ENCODE assay signal across 8 cellular contexts in the genomic region with DNA sequence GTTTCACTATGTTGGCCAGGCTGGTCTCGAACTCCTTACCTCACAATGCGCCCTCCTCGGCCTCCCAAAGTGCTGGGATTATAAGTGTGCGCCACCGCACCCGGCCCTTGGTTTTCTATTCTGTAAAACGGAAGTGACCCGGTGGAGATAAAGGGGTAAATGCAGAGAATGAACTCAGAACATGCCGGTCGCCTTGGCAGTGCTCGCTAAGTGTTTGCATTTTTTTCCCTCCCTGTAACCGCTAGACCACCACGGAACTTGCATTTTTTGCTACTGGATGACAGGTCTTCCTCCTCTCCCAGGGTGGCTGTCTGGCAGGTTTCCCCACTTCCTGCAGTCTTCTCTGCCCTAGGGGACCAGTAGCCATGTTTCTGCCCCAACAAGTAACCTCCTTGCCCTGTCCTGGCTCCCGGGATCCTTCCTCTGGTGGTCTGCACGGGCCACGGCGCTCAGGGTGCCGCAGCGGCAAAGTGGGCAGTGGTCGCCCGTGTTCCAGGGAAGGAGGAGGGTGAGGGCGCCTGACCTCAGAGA. TPM values are rescaled to one million over a fixed set of nuclear protein-coding genes. Genes with fewer than 3 reads are reported as not detected.
DNase-seq lines count a peak whose midpoint lies in the region; TF ChIP-seq lines count a peak whose summit lies in the region.

No MANE protein-coding gene starts in this region.

- no peaks in the 10 kb centered on the region for H4K20me1 ChIP-seq in OCI-LY7 (ENCODE audit: insufficient read depth, low read length)

- BruUV-seq in OCI-LY7 (replicated peaks; lab: Mats Ljungman, UMichigan): no TSS peak

- CTCF ChIA-PET in OCI-LY7 (lab: Charles Lee; ENCODE audit: unreplicated experiment): interaction anchor here (0.5 kb wide), 1 partner anchor 12 kb away, joined by 3 read pairs; no protein-coding TSS in a partner anchor

- POLR2A ChIA-PET in OCI-LY7 (lab: Charles Lee): interaction anchor here (1.0 kb wide), 1 partner anchor 11 kb away, joined by 3 read pairs; no protein-coding TSS in a partner anchor

- H3K36me3 ChIP-seq in OCI-LY7 (ENCODE audit: insufficient read depth, low read length) (no peaks in the 10 kb centered on the region), colonic mucosa (no peaks in the 10 kb centered on the region), prostate gland (no peaks in the 10 kb centered on the region)

- intact Hi-C loops in OCI-LY7 (cut with micrococcal nuclease; ENCODE audit: unreplicated experiment): loop anchor here (10.0 kb wide), 2 partner anchors 442 to 1032 kb away; a partner anchor contains a TSS
- intact Hi-C loops in colonic mucosa (cut with DNase I): loop anchor here (10.0 kb wide), 1 partner anchor 1032 kb away; no protein-coding TSS in a partner anchor
- intact Hi-C loops in prostate gland (cut with DNase I): loop anchor here (10.0 kb wide), 1 partner anchor 292 kb away; no protein-coding TSS in a partner anchor

- no peaks in the 10 kb centered on the region for H3K9me2 ChIP-seq in OCI-LY7 (ENCODE audit: insufficient read depth, low read length)

- H3K27me3 ChIP-seq in colonic mucosa: no peaks in the 10 kb centered on the region
- no peaks in the 10 kb centered on the region for H3K27me3 ChIP-seq in prostate gland (replicated peaks; ENCODE audit: insufficient read depth)

- H3K4me2 ChIP-seq in OCI-LY7 (ENCODE audit: low read length): no peak overlapping the region

- H3K27ac ChIP-seq in OCI-LY7 (ENCODE audit: low read depth, low read length, poor library complexity, severe bottlenecking) (no peak overlapping the region), colonic mucosa (peak overlapping the region; percentile 84), prostate gland (peak overlapping the region; percentile 49 to 65)

- H3K4me3 ChIP-seq in OCI-LY7 (ENCODE audit: low read depth, low read length, poor library complexity, severe bottlenecking) (no peak overlapping the region), colonic mucosa (no peak overlapping the region), prostate gland (no peak overlapping the region)

- TF ChIP-seq CTCF in OCI-LY7 (conservative IDR thresholded peaks at IDR 0.05; ENCODE audit: low read length) (no peak), colonic mucosa (IDR thresholded peaks at IDR 0.05) (no peak), prostate gland (IDR thresholded peaks at IDR 0.05) (no peak)

- no peak for TF ChIP-seq POLR2A in prostate gland (IDR thresholded peaks at IDR 0.05)

- peak overlapping the region; percentile 4 to 60 for H3K9ac ChIP-seq in colonic mucosa (ENCODE audit: low read depth in 2 of 2, low read length in 2 of 2)

- WGBS in prostate gland: 81% methylated on average over 22 of the region's 22 CpGs

- H3K9me3 ChIP-seq in OCI-LY7 (ENCODE audit: low read length) (no peaks in the 10 kb centered on the region), colonic mucosa (no peaks in the 10 kb centered on the region), prostate gland (no peaks in the 10 kb centered on the region)

- DNase-seq in ELF-1 (ENCODE audit: low read depth, low spot score): peak; percentile 55
- no peak for DNase-seq in OCI-LY7 (ENCODE audit: low spot score)
- DNase-seq in colonic mucosa: no peak
- DNase-seq in prostate gland (ENCODE audit: low spot score): no peak
- no peak for DNase-seq in NCI-H1417 (lab: John Stamatoyannopoulos, UW)
- no peak for DNase-seq in NCI-H446 treated with DMSO at 0.1 percent for 48 hours (lab: John Stamatoyannopoulos, UW)
- DNase-seq in T1000 (lab: John Stamatoyannopoulos, UW): no peak
- DNase-seq in DMS53 (lab: John Stamatoyannopoulos, UW): no peak

- peak overlapping the region; percentile 88; the same call in 1 of the 2 replicates for H2AFZ ChIP-seq in OCI-LY7 (ENCODE audit: low read length)

- H3K79me2 ChIP-seq in OCI-LY7 (ENCODE audit: insufficient read depth, low read depth, low read length): no peaks in the 10 kb centered on the region

- H3K4me1 ChIP-seq in OCI-LY7 (ENCODE audit: insufficient read depth, low read length, poor library complexity, severe bottlenecking): peaks cover 9% of the 10 kb centered on the region
- no peaks in the 10 kb centered on the region for H3K4me1 ChIP-seq in colonic mucosa
- no peaks in the 10 kb centered on the region for H3K4me1 ChIP-seq in prostate gland (replicated peaks)

RNA-seq across cellular contexts. Expression of a gene that starts 18.8 kb away (rescaled TPM):
- total RNA-seq in OCI-LY7 (2014; rRNA removed; shearing (Covaris generic)): 6.5 and 10.3 TPM in 2 replicates
- total RNA-seq in OCI-LY7 (2022): 35.9 and 36.1 TPM in 2 replicates
- total RNA-seq in colonic mucosa: 10 to 100 TPM; 19.7 to 24.8 TPM
- total RNA-seq in prostate gland: 100 to 1,000 TPM in 1 of 2 donors, 10 to 100 TPM in 1; 22.6 to 102 TPM
